In the genomic region with DNA sequence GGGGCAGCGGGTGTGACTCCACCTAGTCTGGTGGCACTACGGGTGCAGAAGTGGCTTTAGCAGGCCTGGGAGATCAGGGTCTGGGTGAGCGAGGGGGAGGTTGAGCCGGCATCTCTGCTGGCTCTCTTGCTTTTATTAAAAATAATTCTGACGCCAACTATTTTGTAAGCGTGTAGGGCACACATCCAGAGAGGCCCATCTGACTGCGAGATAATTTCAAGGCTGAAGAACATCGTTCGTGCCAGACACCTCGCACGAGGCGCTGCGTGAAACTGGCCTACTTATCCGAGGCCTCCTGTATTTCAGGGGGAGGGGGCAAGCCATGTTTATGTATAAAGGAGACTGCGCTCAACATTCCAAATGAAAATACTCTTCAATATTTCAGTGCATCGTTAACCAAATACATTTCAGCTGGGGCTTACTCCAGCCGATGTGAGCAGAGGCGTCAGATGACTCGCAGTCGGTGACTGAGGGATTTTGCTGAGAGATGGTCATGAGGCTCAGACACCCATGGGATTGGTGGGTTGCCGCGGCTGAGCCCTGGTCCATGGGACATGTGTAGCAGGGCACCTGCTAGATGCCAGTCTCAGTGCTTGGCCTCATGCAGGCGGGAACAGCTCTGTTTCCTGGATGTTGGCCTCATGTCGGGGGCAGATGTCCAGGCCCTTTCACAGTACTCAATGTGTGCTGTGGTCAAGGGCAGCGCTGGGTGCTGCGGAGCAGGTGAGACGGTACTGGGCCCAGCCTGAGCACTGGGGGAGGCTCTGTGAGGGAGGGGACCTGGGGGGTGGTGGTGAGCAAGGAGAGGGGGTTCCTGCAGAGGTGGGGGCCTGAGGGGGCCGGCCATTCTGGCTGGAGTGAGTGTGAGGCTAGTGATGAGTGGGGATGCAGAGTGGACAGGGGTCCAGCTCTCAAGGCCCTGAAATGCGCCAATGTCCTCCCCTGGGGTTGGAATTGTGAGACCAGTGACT, we compare ENCODE assay signal across 19 cellular contexts.
DNase-seq lines count a peak whose midpoint lies in the region; ATAC-seq, FAIRE-seq and TF ChIP-seq lines count a peak whose summit lies in the region.
"Had no signal": no experiment of that assay in that cellular context is flagged by ENCODE, and none has a peak within 500 bp of the region (broad histone marks: within the 10 kb centered on the region; RNA-seq: fewer than 3 reads in every experiment).

No MANE protein-coding gene starts in this region.

- H3K27me3 Mint-ChIP-seq in endodermal cell (ENCODE audit: insufficient read depth): no peaks in the 10 kb centered on the region
- H3K27me3 Mint-ChIP-seq: memory B cell had no signal

- H3K27me3 ChIP-seq in thoracic aorta (replicated peaks; ENCODE audit: insufficient read depth) (no peaks in the 10 kb centered on the region), endodermal cell (ENCODE audit: control insufficient read depth, insufficient read depth, low read length, poor library complexity, severe bottlenecking) (no peaks in the 10 kb centered on the region)

- no peaks in the 10 kb centered on the region for H3K36me3 ChIP-seq in thoracic aorta
- H3K36me3 ChIP-seq in kidney (ENCODE audit: control insufficient read depth in 1 of 2, insufficient read depth in 2 of 2, low read length in 2 of 2): no peaks in the 10 kb centered on the region
- no peaks in the 10 kb centered on the region for H3K36me3 ChIP-seq in endodermal cell (ENCODE audit: control insufficient read depth, insufficient read depth, low read length)

- H3K4me3 ChIP-seq in thoracic aorta (peak overlapping the region; percentile 20), kidney (ENCODE audit: low read length in 2 of 2) (no peak overlapping the region), endodermal cell (ENCODE audit: low read length) (no peak overlapping the region)

- H3K36me3 Mint-ChIP-seq in endodermal cell (ENCODE audit: low read depth): no peaks in the 10 kb centered on the region

- TF ChIP-seq CTCF in thoracic aorta (IDR thresholded peaks at IDR 0.05): no peak
- TF ChIP-seq CTCF in kidney (IDR thresholded peaks at IDR 0.05; ENCODE audit: borderline replicate concordance, extremely low read depth, insufficient read depth): no peak
- TF ChIP-seq CTCF in endodermal cell (conservative IDR thresholded peaks at IDR 0.05): no peak

- H3K27ac Mint-ChIP-seq in endodermal cell: no peak overlapping the region
- H3K27ac Mint-ChIP-seq: memory B cell had no signal

- peaks cover 3% of the 10 kb centered on the region for H3K9me3 ChIP-seq in thoracic aorta
- H3K9me3 ChIP-seq in kidney (ENCODE audit: control insufficient read depth in 1 of 2, low read length in 2 of 2): peaks cover 0 to 11% of the 10 kb centered on the region in 2 donors
- peaks cover 11% of the 10 kb centered on the region for H3K9me3 ChIP-seq in endodermal cell (ENCODE audit: control insufficient read depth, low read length)

- FAIRE-seq in kidney (lab: Jason Lieb, UNC): no peak
- FAIRE-seq: GM18507 had no signal

- peaks cover 14% of the 10 kb centered on the region for H3K4me1 Mint-ChIP-seq in endodermal cell
- H3K4me1 Mint-ChIP-seq: memory B cell had no signal

- H3K9ac ChIP-seq in kidney (ENCODE audit: low read length in 2 of 2) (no peak overlapping the region), endodermal cell (ENCODE audit: extremely low read depth, low read length, poor library complexity, severe bottlenecking) (no peak overlapping the region)

- WGBS in endodermal cell (ENCODE audit: insufficient coverage in 1 of 2, insufficient read length in 1 of 2), 2 experiments: 94 to 97% methylated on average over 23 to 29 of the region's 29 CpGs

- H3K4me1 ChIP-seq in thoracic aorta (ENCODE audit: control insufficient read depth in 1 of 2, low read depth in 2 of 2): peaks cover 8 to 17% of the 10 kb centered on the region in 2 donors
- H3K4me1 ChIP-seq in kidney (ENCODE audit: control insufficient read depth in 1 of 2, insufficient read depth in 1 of 2, low read depth in 1 of 2, low read length in 2 of 2): no peaks in the 10 kb centered on the region
- no peaks in the 10 kb centered on the region for H3K4me1 ChIP-seq in endodermal cell (ENCODE audit: control insufficient read depth, insufficient read depth, low read length)

- H3K27ac ChIP-seq in thoracic aorta (peak overlapping the region; percentile 62 to 73), kidney (ENCODE audit: low read depth in 2 of 2, low read length in 2 of 2) (no peak overlapping the region), endodermal cell (ENCODE audit: low read depth, low read length) (no peak overlapping the region)

- H3K9me3 Mint-ChIP-seq in endodermal cell: peaks cover 11% of the 10 kb centered on the region

- H3K4me3 Mint-ChIP-seq in endodermal cell: no peak overlapping the region
- H3K4me3 Mint-ChIP-seq: memory B cell had no signal

- DNase-seq in NCI-H446 (lab: John Stamatoyannopoulos, UW): peak; percentile 8 to 29
- DNase-seq in fibroblast of the conjunctiva (ENCODE audit: low read depth): peak; percentile 35
- DNase-seq in myocyte (ENCODE audit: low read depth): peak; percentile 48
- DNase-seq in thoracic aorta (ENCODE audit: low spot score): peak; percentile 12
- no peak for DNase-seq in kidney
- DNase-seq in endodermal cell: no peak
- DNase-seq in NCI-H1105 treated with DMSO at 0.1 percent for 48 hours (lab: John Stamatoyannopoulos, UW): no peak
- DNase-seq: activated CD4-positive, CD25-positive, alpha-beta regulatory T cell; activated gamma-delta T cell; AML-193; Calu3; KBM-7; NCI-H1092; SHP77; stimulated activated naive CD4-positive, alpha-beta T cell; T-helper 2 cell had no signal

- no peak for ATAC-seq in thoracic aorta (ENCODE audit: insufficient number of reproducible peaks, low FRiP score, low read depth)
- no peak for ATAC-seq in GM18498 (IDR thresholded peaks at IDR 0.05; ENCODE audit: unreplicated experiment)

- intact Hi-C loops in kidney (cut with DNase I): no loop called here

Comparison
In these comparisons a context has a peak if more than half of its experiments do, and no peak if none do; other contexts are left out.
1. DNase-seq: peak in NCI-H446 (2 of 2), fibroblast of the conjunctiva (single experiment), myocyte (single experiment) and thoracic aorta (single experiment); none in kidney (single experiment), endodermal cell (single experiment) and NCI-H1105 treated with DMSO at 0.1 percent for 48 hours (single experiment).
2. H3K27ac ChIP-seq: peak in thoracic aorta (2 of 2); none in kidney (0 of 2) and endodermal cell (single experiment).